Comparison of ENCODE assay signal across 27 cellular contexts in the genomic region with DNA sequence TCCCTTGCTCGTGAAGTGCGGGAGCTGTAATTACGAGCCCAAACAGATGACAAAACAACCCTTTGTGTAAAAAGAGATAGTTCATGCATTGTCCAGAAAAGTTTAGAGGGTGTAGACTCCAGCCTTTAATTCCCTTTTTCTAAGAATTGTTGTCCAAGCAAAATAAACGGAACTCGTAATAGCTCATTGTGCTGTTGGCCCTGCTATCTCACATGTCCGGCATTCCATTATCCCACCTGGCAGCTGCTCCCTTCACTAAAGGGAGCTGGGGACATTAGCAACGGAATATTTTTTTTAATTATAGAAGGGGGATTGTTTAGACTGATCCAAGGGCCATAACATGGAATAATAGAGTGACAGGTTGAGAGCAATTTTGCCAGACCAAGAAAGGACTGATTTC.
"Had no signal": no experiment of that assay in that cellular context is flagged by ENCODE, and none has a peak within 500 bp of the region (broad histone marks: within the 10 kb centered on the region; RNA-seq: fewer than 3 reads in every experiment).

No MANE protein-coding gene starts in this region.

- H3K4me1 Mint-ChIP-seq: memory B cell; naive B cell; natural killer cell; stimulated activated memory B cell treated with anti-CD40 and anti-IgM and Interleukin-4, amounts not matched to agents 10 μg/mL and 1 μg/mL and 100 μg/mL, for 72 hours; stimulated activated naive CD8-positive, alpha-beta T cell treated with anti-CD3 and anti-CD28 coated beads, Interleukin-15, amount 100 ng/mL, for 72 hours had no signal

- H3K4me1 ChIP-seq: left ventricle myocardium inferior, prostate gland, sigmoid colon, tibial nerve, uterus had no signal

- H3K79me2 ChIP-seq: hepatocyte had no signal

- H3K36me3 ChIP-seq: left ventricle myocardium inferior, ovary, prostate gland, sigmoid colon, tibial nerve, uterus had no signal

- H3K9me3 Mint-ChIP-seq: memory B cell; stimulated activated memory B cell treated with anti-CD40 and anti-IgM and Interleukin-4, amounts not matched to agents 10 μg/mL and 1 μg/mL and 100 μg/mL, for 72 hours had no signal

- H3K27me3 Mint-ChIP-seq: memory B cell; naive B cell; stimulated activated memory B cell treated with anti-CD40 and anti-IgM and Interleukin-4, amounts not matched to agents 10 μg/mL and 1 μg/mL and 100 μg/mL, for 72 hours; stimulated activated naive CD8-positive, alpha-beta T cell treated with anti-CD3 and anti-CD28 coated beads, Interleukin-15, amount 100 ng/mL, for 72 hours; type B pancreatic cell had no signal

- H3K27ac Mint-ChIP-seq: memory B cell; naive B cell; natural killer cell; stimulated activated memory B cell treated with anti-CD40 and anti-IgM and Interleukin-4, amounts not matched to agents 10 μg/mL and 1 μg/mL and 100 μg/mL, for 72 hours; stimulated activated naive CD8-positive, alpha-beta T cell treated with anti-CD3 and anti-CD28 coated beads, Interleukin-15, amount 100 ng/mL, for 72 hours; type B pancreatic cell had no signal

- H3K4me3 Mint-ChIP-seq: memory B cell; naive B cell; natural killer cell; stimulated activated memory B cell treated with anti-CD40 and anti-IgM and Interleukin-4, amounts not matched to agents 10 μg/mL and 1 μg/mL and 100 μg/mL, for 72 hours; stimulated activated naive CD8-positive, alpha-beta T cell treated with anti-CD3 and anti-CD28 coated beads, Interleukin-15, amount 100 ng/mL, for 72 hours; type B pancreatic cell had no signal

- H3K27me3 ChIP-seq: hepatocyte, ovary, sigmoid colon, tibial nerve, uterus had no signal

- H3K4me3 ChIP-seq: hepatocyte, left ventricle myocardium inferior, lung, mucosa of descending colon, ovary, prostate gland, sigmoid colon, smooth muscle cell, tibial nerve, uterus had no signal

- H3K4me2 ChIP-seq: hepatocyte, smooth muscle cell had no signal

- H2AFZ ChIP-seq: hepatocyte had no signal

- H3K36me3 Mint-ChIP-seq: memory B cell; naive B cell; natural killer cell; stimulated activated memory B cell treated with anti-CD40 and anti-IgM and Interleukin-4, amounts not matched to agents 10 μg/mL and 1 μg/mL and 100 μg/mL, for 72 hours; type B pancreatic cell had no signal

- ATAC-seq: mucosa of descending colon; natural killer cell; right cardiac atrium; stimulated activated memory B cell treated with anti-CD40 and anti-IgM and Interleukin-4, amounts not matched to agents 10 μg/mL and 1 μg/mL and 100 μg/mL, for 72 hours; stimulated activated naive CD8-positive, alpha-beta T cell treated with anti-CD3 and anti-CD28 coated beads, Interleukin-15, amount 100 ng/mL, for 72 hours had no signal

- H3K9me3 ChIP-seq: mucosa of descending colon, ovary, prostate gland, sigmoid colon, uterus had no signal

- DNase-seq: islet precursor cell; left ventricle myocardium inferior; midbrain; mucosa of descending colon; naive B cell; natural killer cell; ovary; posterior cingulate gyrus; retina; right cardiac atrium; sigmoid colon; stimulated activated CD4-positive, alpha-beta T cell treated with anti-CD3 and anti-CD28 coated beads, Interleukin-1b, Interleukin-23, amount 100 ng/mL, for 48 hours; stimulated activated CD4-positive, alpha-beta T cell treated with anti-CD3 and anti-CD28 coated beads, Interleukin-2, amount 100 ng/mL, for 48 hours; stimulated activated CD4-positive, alpha-beta T cell treated with anti-CD3 and anti-CD28 coated beads, Interleukin-4, amount 100 ng/mL, for 4 hours; stimulated activated CD8-positive, alpha-beta memory T cell treated with anti-CD3 and anti-CD28 coated beads, Interleukin-4, amount 100 ng/mL, for 48 hours; stimulated activated naive CD4-positive, alpha-beta T cell treated with Interleukin-2 at 50 U/mL for 16 hours; stimulated activated naive CD8-positive, alpha-beta T cell treated with anti-CD3 and anti-CD28 coated beads, Interleukin-15, amount 100 ng/mL, for 72 hours; substantia nigra; uterus had no signal

- H3K27ac ChIP-seq: hepatocyte, left ventricle myocardium inferior, ovary, prostate gland, sigmoid colon, tibial nerve, uterus had no signal
